2 cellular contexts compared by ENCODE assay signal in genomic region chr12:120590741-120591407, GRCh38.
A peak's percentile ranks its signal among the peaks of the same experiment; 100 is the strongest.
TF ChIP-seq lines count a peak whose summit lies in the region.

No MANE protein-coding gene starts in this region.

TF ChIP-seq in H1, 55 proteins besides CTCF, POLR2A, EP300 and RAD21:
- TF ChIP-seq GABPA (IDR thresholded peaks at IDR 0.05; ENCODE audit: borderline replicate concordance, insufficient read depth, low read length), result no peak
- no peak for TF ChIP-seq SRF (IDR thresholded peaks at IDR 0.05; ENCODE audit: low read depth, low read length)
- TF ChIP-seq RFX5 (IDR thresholded peaks at IDR 0.05; ENCODE audit: borderline replicate concordance, low read depth, low read length), result no peak
- TF ChIP-seq MAX (IDR thresholded peaks at IDR 0.05), result no peak
- no peak for TF ChIP-seq PHF8 (conservative IDR thresholded peaks at IDR 0.05; ENCODE audit: low read depth, low read length)
- no peak for TF ChIP-seq ZNF274 (IDR thresholded peaks at IDR 0.05; ENCODE audit: borderline replicate concordance, extremely low read depth, low read length)
- TF ChIP-seq KDM5A (IDR thresholded peaks at IDR 0.05; ENCODE audit: low read length), result no peak
- TF ChIP-seq ASH2L (IDR thresholded peaks at IDR 0.05; ENCODE audit: low read length), result no peak
- TF ChIP-seq KDM1A (IDR thresholded peaks at IDR 0.05; ENCODE audit: borderline replicate concordance, low read length), result no peak
- no peak for TF ChIP-seq CHD1 (IDR thresholded peaks at IDR 0.05; ENCODE audit: low read depth, low read length)
- TF ChIP-seq CHD2 (IDR thresholded peaks at IDR 0.05; ENCODE audit: low read length), result no peak
- no peak for TF ChIP-seq CHD7 (IDR thresholded peaks at IDR 0.05; ENCODE audit: insufficient replicate concordance, low read length)
- TF ChIP-seq POLR2AphosphoS5 (IDR thresholded peaks at IDR 0.05; ENCODE audit: low read depth, low read length), result no peak
- TF ChIP-seq JUND (IDR thresholded peaks at IDR 0.05; ENCODE audit: low read length), result no peak

TF ChIP-seq in liver, 16 proteins besides CTCF, POLR2A, EP300 and RAD21:
- TF ChIP-seq HNF4G (IDR thresholded peaks at IDR 0.05) (peak; percentile 22), HNF4A (conservative IDR thresholded peaks at IDR 0.05) (peak; percentile 15 to 50), REST (IDR thresholded peaks at IDR 0.05) (no peak), ZBTB33 (IDR thresholded peaks at IDR 0.05) (no peak), YY1 (IDR thresholded peaks at IDR 0.05) (no peak), MAX (IDR thresholded peaks at IDR 0.05) (no peak), SP1 (IDR thresholded peaks at IDR 0.05) (no peak), RXRA (IDR thresholded peaks at IDR 0.05) (no peak), FOXA1 (IDR thresholded peaks at IDR 0.05) (no peak)
